In the genomic region with DNA sequence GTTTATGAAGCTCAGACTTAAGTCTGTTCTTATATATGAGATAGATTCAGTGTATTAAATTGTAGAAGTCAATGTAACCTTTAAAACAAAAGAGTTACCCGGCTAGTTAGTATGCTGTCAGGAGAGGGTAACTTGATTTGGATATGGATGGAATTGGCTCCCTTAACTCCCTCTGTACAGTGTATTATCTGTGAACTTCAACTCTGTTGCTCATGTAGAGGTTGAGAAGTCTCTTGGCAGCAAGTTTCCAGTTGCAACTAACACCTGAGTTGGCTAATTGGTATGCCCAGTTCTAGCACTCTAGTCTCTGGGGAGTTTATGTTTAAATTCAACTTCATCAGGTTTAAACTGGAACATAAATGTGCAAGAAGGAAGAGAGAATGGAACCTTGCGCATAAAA, we compare ENCODE assay signal across 19 cellular contexts.
DNase-seq lines count a peak whose midpoint lies in the region; ATAC-seq and TF ChIP-seq lines count a peak whose summit lies in the region.
"Had no signal": no experiment of that assay in that cellular context is flagged by ENCODE, and none has a peak within 500 bp of the region (broad histone marks: within the 10 kb centered on the region; RNA-seq: fewer than 3 reads in every experiment).

No MANE protein-coding gene starts in this region.

- H3K27ac Mint-ChIP-seq in activated CD4-positive, alpha-beta memory T cell treated with anti-CD3 and anti-CD28 coated beads for 36 hours, result peak overlapping the region; percentile 90
- no peak overlapping the region for H3K27ac Mint-ChIP-seq in activated CD4-positive, alpha-beta memory T cell treated with anti-CD3 and anti-CD28 coated beads, Interleukin-2, amount 10 ng/mL, durations not matched to agents 7 days and 5 days
- peak overlapping the region; percentile 8; the same call in 1 of the 2 replicates for H3K27ac Mint-ChIP-seq in HFFc6
- peak overlapping the region; percentile 37 for H3K27ac Mint-ChIP-seq in activated CD8-positive, alpha-beta T cell treated with anti-CD3 and anti-CD28 coated beads, Interleukin-2, amount 10 ng/mL, durations not matched to agents 7 days and 5 days
- peak overlapping the region in 8 of 9 donors; percentile 55 to 90 (median 74) for H3K27ac Mint-ChIP-seq in naive thymus-derived CD4-positive, alpha-beta T cell

- no peak for ATAC-seq in activated CD8-positive, alpha-beta T cell treated with anti-CD3 and anti-CD28 coated beads, Interleukin-2, amount 10 ng/mL, durations not matched to agents 7 days and 5 days
- ATAC-seq in naive thymus-derived CD4-positive, alpha-beta T cell, result no peak
- no peak for ATAC-seq in GM18873 (IDR thresholded peaks at IDR 0.05; ENCODE audit: low FRiP score, unreplicated experiment)

- no peak overlapping the region for H3K4me3 ChIP-seq in naive thymus-derived CD4-positive, alpha-beta T cell (ENCODE audit: low read length)
- H3K4me3 ChIP-seq: breast epithelium, dorsolateral prefrontal cortex, vagina had no signal

- H3K27me3 ChIP-seq in naive thymus-derived CD4-positive, alpha-beta T cell (ENCODE audit: control insufficient read depth in 2 of 2, insufficient read depth in 2 of 2, low read length in 2 of 2), result no peaks in the 10 kb centered on the region
- H3K27me3 ChIP-seq: breast epithelium, dorsolateral prefrontal cortex, vagina had no signal

- H3K36me3 Mint-ChIP-seq in activated CD4-positive, alpha-beta memory T cell treated with anti-CD3 and anti-CD28 coated beads for 36 hours, result peaks cover 16% of the 10 kb centered on the region
- peaks cover 35% of the 10 kb centered on the region for H3K36me3 Mint-ChIP-seq in activated CD4-positive, alpha-beta memory T cell treated with anti-CD3 and anti-CD28 coated beads, Interleukin-2, amount 10 ng/mL, durations not matched to agents 7 days and 5 days (ENCODE audit: low read depth)
- H3K36me3 Mint-ChIP-seq in HFFc6 (ENCODE audit: low read depth), result no peaks in the 10 kb centered on the region
- H3K36me3 Mint-ChIP-seq in activated CD8-positive, alpha-beta T cell treated with anti-CD3 and anti-CD28 coated beads, Interleukin-2, amount 10 ng/mL, durations not matched to agents 7 days and 5 days (ENCODE audit: low read depth), result peaks cover 42% of the 10 kb centered on the region
- H3K36me3 Mint-ChIP-seq in naive thymus-derived CD4-positive, alpha-beta T cell, result peaks cover 0 to 22% (median 0%) of the 10 kb centered on the region in 5 donors

- intact Hi-C loops in activated CD4-positive, alpha-beta memory T cell treated with anti-CD3 and anti-CD28 coated beads for 36 hours (cut with micrococcal nuclease), result no loop called here
- intact Hi-C loops in naive thymus-derived CD4-positive, alpha-beta T cell (cut with micrococcal nuclease), result loop anchor here in 1 of 2 donors (5.0 kb wide), 1 partner anchor 110 kb away; a partner anchor contains a TSS

- H3K27ac ChIP-seq in naive thymus-derived CD4-positive, alpha-beta T cell (ENCODE audit: low read depth, low read length), result no peak overlapping the region
- H3K27ac ChIP-seq: breast epithelium, dorsolateral prefrontal cortex, vagina had no signal

- CTCF ChIA-PET in activated CD4-positive, alpha-beta memory T cell treated with anti-CD3 and anti-CD28 coated beads for 36 hours (lab: Charles Lee), result interaction anchor here (0.9 to 4.4 kb wide), 4 partner anchors 8 to 229 kb away, joined by 4 to 23 read pairs (median 8); a partner anchor contains a TSS
- CTCF ChIA-PET in activated CD4-positive, alpha-beta memory T cell treated with anti-CD3 and anti-CD28 coated beads, Interleukin-2, amount 10 ng/mL, durations not matched to agents 7 days and 5 days (lab: Charles Lee), result interaction anchor here (1.3 to 3.7 kb wide), 3 partner anchors 8 to 229 kb away, joined by 3 to 20 read pairs (median 9); no protein-coding TSS in a partner anchor
- CTCF ChIA-PET in activated CD8-positive, alpha-beta T cell treated with anti-CD3 and anti-CD28 coated beads, Interleukin-2, amount 10 ng/mL, durations not matched to agents 7 days and 5 days (lab: Charles Lee), result interaction anchor here (1.3 to 1.6 kb wide), 2 partner anchors 8 to 11 kb away, joined by 5 to 6 read pairs; no protein-coding TSS in a partner anchor
- CTCF ChIA-PET in naive thymus-derived CD4-positive, alpha-beta T cell (lab: Charles Lee), result interaction anchor here (0.7 kb wide), 1 partner anchor 21 kb away, joined by 6 read pairs; no protein-coding TSS in a partner anchor

- no peaks in the 10 kb centered on the region for H3K27me3 Mint-ChIP-seq in activated CD4-positive, alpha-beta memory T cell treated with anti-CD3 and anti-CD28 coated beads for 36 hours
- no peaks in the 10 kb centered on the region for H3K27me3 Mint-ChIP-seq in activated CD4-positive, alpha-beta memory T cell treated with anti-CD3 and anti-CD28 coated beads, Interleukin-2, amount 10 ng/mL, durations not matched to agents 7 days and 5 days
- H3K27me3 Mint-ChIP-seq in HFFc6 (ENCODE audit: insufficient read depth), result no peaks in the 10 kb centered on the region; the same call in 1 of the 2 replicates
- no peaks in the 10 kb centered on the region for H3K27me3 Mint-ChIP-seq in activated CD8-positive, alpha-beta T cell treated with anti-CD3 and anti-CD28 coated beads, Interleukin-2, amount 10 ng/mL, durations not matched to agents 7 days and 5 days (ENCODE audit: low read depth)
- H3K27me3 Mint-ChIP-seq in naive thymus-derived CD4-positive, alpha-beta T cell, result no peaks in the 10 kb centered on the region
- H3K27me3 Mint-ChIP-seq: activated naive CD8-positive, alpha-beta T cell treated with anti-CD3 and anti-CD28 coated beads, Interleukin-2, amount 10 ng/mL, durations not matched to agents 7 days and 5 days had no signal

- peaks cover 6% of the 10 kb centered on the region for H3K9me3 Mint-ChIP-seq in activated CD4-positive, alpha-beta memory T cell treated with anti-CD3 and anti-CD28 coated beads for 36 hours
- no peaks in the 10 kb centered on the region for H3K9me3 Mint-ChIP-seq in activated CD4-positive, alpha-beta memory T cell treated with anti-CD3 and anti-CD28 coated beads, Interleukin-2, amount 10 ng/mL, durations not matched to agents 7 days and 5 days
- H3K9me3 Mint-ChIP-seq in HFFc6, result no peaks in the 10 kb centered on the region
- peaks cover 3% of the 10 kb centered on the region for H3K9me3 Mint-ChIP-seq in activated CD8-positive, alpha-beta T cell treated with anti-CD3 and anti-CD28 coated beads, Interleukin-2, amount 10 ng/mL, durations not matched to agents 7 days and 5 days (ENCODE audit: insufficient read depth)
- peaks cover 0 to 2% (median 0%) of the 10 kb centered on the region in 11 donors for H3K9me3 Mint-ChIP-seq in naive thymus-derived CD4-positive, alpha-beta T cell
- H3K9me3 Mint-ChIP-seq: activated naive CD8-positive, alpha-beta T cell treated with anti-CD3 and anti-CD28 coated beads, Interleukin-2, amount 10 ng/mL, durations not matched to agents 7 days and 5 days had no signal

- no peak overlapping the region for H3K4me3 Mint-ChIP-seq in activated CD4-positive, alpha-beta memory T cell treated with anti-CD3 and anti-CD28 coated beads for 36 hours
- no peak overlapping the region for H3K4me3 Mint-ChIP-seq in activated CD4-positive, alpha-beta memory T cell treated with anti-CD3 and anti-CD28 coated beads, Interleukin-2, amount 10 ng/mL, durations not matched to agents 7 days and 5 days
- no peak overlapping the region for H3K4me3 Mint-ChIP-seq in HFFc6
- H3K4me3 Mint-ChIP-seq in activated CD8-positive, alpha-beta T cell treated with anti-CD3 and anti-CD28 coated beads, Interleukin-2, amount 10 ng/mL, durations not matched to agents 7 days and 5 days, result no peak overlapping the region
- no peak overlapping the region for H3K4me3 Mint-ChIP-seq in naive thymus-derived CD4-positive, alpha-beta T cell
- H3K4me3 Mint-ChIP-seq: activated naive CD8-positive, alpha-beta T cell treated with anti-CD3 and anti-CD28 coated beads, Interleukin-2, amount 10 ng/mL, durations not matched to agents 7 days and 5 days had no signal

- peaks cover 9 to 25% of the 10 kb centered on the region in 2 donors for H3K4me1 ChIP-seq in naive thymus-derived CD4-positive, alpha-beta T cell (ENCODE audit: control insufficient read depth in 2 of 2, insufficient read depth in 2 of 2, low read length in 2 of 2)
- H3K4me1 ChIP-seq: breast epithelium, vagina had no signal

- no peak for TF ChIP-seq CTCF in HFFc6 (IDR thresholded peaks at IDR 0.05)

- POLR2A ChIA-PET in activated CD4-positive, alpha-beta memory T cell treated with anti-CD3 and anti-CD28 coated beads for 36 hours (lab: Charles Lee), result no interaction called here
- POLR2A ChIA-PET in activated CD4-positive, alpha-beta memory T cell treated with anti-CD3 and anti-CD28 coated beads, Interleukin-2, amount 10 ng/mL, durations not matched to agents 7 days and 5 days (lab: Charles Lee), result interaction anchor here (1.6 to 2.0 kb wide), 2 partner anchors 10 to 111 kb away, joined by 5 to 8 read pairs; a partner anchor contains a TSS
- POLR2A ChIA-PET in activated CD8-positive, alpha-beta T cell treated with anti-CD3 and anti-CD28 coated beads, Interleukin-2, amount 10 ng/mL, durations not matched to agents 7 days and 5 days (lab: Charles Lee), result interaction anchor here (0.7 kb wide), 2 partner anchors 256 to 257 kb away, joined by 3 read pairs; a partner anchor contains a TSS
- POLR2A ChIA-PET in naive thymus-derived CD4-positive, alpha-beta T cell (lab: Charles Lee), result no interaction called here

- no peaks in the 10 kb centered on the region for H3K9me3 ChIP-seq in naive thymus-derived CD4-positive, alpha-beta T cell (ENCODE audit: control insufficient read depth in 2 of 3, low read length in 3 of 3)
- H3K9me3 ChIP-seq: breast epithelium, SK-N-SH, vagina had no signal

- no peak for DNase-seq in activated CD4-positive, alpha-beta memory T cell treated with anti-CD3 and anti-CD28 coated beads for 36 hours
- DNase-seq in activated CD4-positive, alpha-beta memory T cell treated with anti-CD3 and anti-CD28 coated beads, Interleukin-2, amount 10 ng/mL, durations not matched to agents 7 days and 5 days, result no peak
- DNase-seq in HFFc6, result no peak
- DNase-seq in activated CD8-positive, alpha-beta T cell treated with anti-CD3 and anti-CD28 coated beads, Interleukin-2, amount 10 ng/mL, durations not matched to agents 7 days and 5 days, result no peak
- DNase-seq in naive thymus-derived CD4-positive, alpha-beta T cell, result no peak
- DNase-seq in EL, result no peak
- DNase-seq in epidermal melanocyte (ENCODE audit: insufficient read length, low spot score), result no peak
- DNase-seq: activated naive CD8-positive, alpha-beta T cell treated with anti-CD3 and anti-CD28 coated beads, Interleukin-2, amount 10 ng/mL, durations not matched to agents 7 days and 5 days; Calu3; dorsolateral prefrontal cortex; GF-D8; HCEC 1CT; head of caudate nucleus; NCI-H1694 treated with DMSO at 0.1 percent for 48 hours; NCI-H524; SK-N-SH had no signal

- H3K4me1 Mint-ChIP-seq in activated CD4-positive, alpha-beta memory T cell treated with anti-CD3 and anti-CD28 coated beads for 36 hours (ENCODE audit: low read depth), result peaks cover 76% of the 10 kb centered on the region
- H3K4me1 Mint-ChIP-seq in activated CD4-positive, alpha-beta memory T cell treated with anti-CD3 and anti-CD28 coated beads, Interleukin-2, amount 10 ng/mL, durations not matched to agents 7 days and 5 days, result peaks cover 61% of the 10 kb centered on the region
- H3K4me1 Mint-ChIP-seq in HFFc6 (ENCODE audit: low read depth), result peaks cover 29% of the 10 kb centered on the region
- H3K4me1 Mint-ChIP-seq in activated CD8-positive, alpha-beta T cell treated with anti-CD3 and anti-CD28 coated beads, Interleukin-2, amount 10 ng/mL, durations not matched to agents 7 days and 5 days (ENCODE audit: low read depth), result peaks cover 68% of the 10 kb centered on the region
- peaks cover 27 to 77% (median 64%) of the 10 kb centered on the region in 7 donors for H3K4me1 Mint-ChIP-seq in naive thymus-derived CD4-positive, alpha-beta T cell

- H3K36me3 ChIP-seq in naive thymus-derived CD4-positive, alpha-beta T cell (ENCODE audit: control insufficient read depth in 2 of 3, insufficient read depth in 3 of 3, low read length in 3 of 3), result no peaks in the 10 kb centered on the region
- H3K36me3 ChIP-seq: breast epithelium, vagina had no signal

Comparison
In these comparisons a context has a peak if more than half of its experiments do, and no peak if none do; other contexts are left out.
1. POLR2A ChIA-PET loops: an anchor here in activated CD4-positive, alpha-beta memory T cell treated with anti-CD3 and anti-CD28 coated beads, Interleukin-2, amount 10 ng/mL, durations not matched to agents 7 days and 5 days (1.6 to 2.0 kb wide) and activated CD8-positive, alpha-beta T cell treated with anti-CD3 and anti-CD28 coated beads, Interleukin-2, amount 10 ng/mL, durations not matched to agents 7 days and 5 days (0.7 kb wide); none called in activated CD4-positive, alpha-beta memory T cell treated with anti-CD3 and anti-CD28 coated beads for 36 hours and naive thymus-derived CD4-positive, alpha-beta T cell.